Comparison of ENCODE assay signal across 8 cellular contexts in genomic region chr16:3101018-3101840, GRCh38.
DNase-seq lines count a peak whose midpoint lies in the region; ATAC-seq lines count a peak whose summit lies in the region.

No MANE protein-coding gene starts in this region.

- no peaks in the 10 kb centered on the region for H3K9me3 ChIP-seq in KOPT-K1 (ENCODE audit: insufficient read depth, low read length, poor library complexity, severe bottlenecking)

- H3K36me3 ChIP-seq in KOPT-K1 (ENCODE audit: insufficient read depth, low read length) = no peaks in the 10 kb centered on the region

- ATAC-seq in GM19455 (IDR thresholded peaks at IDR 0.05; ENCODE audit: unreplicated experiment) (no peak), GM19328 (IDR thresholded peaks at IDR 0.05; ENCODE audit: unreplicated experiment) (no peak)

- H3K27ac ChIP-seq in KOPT-K1 (ENCODE audit: low read depth, low read length, poor library complexity, severe bottlenecking) = peak overlapping the region; percentile 41

- DNase-seq in EL (peak; percentile 41), fibroblast of peridontal ligament (ENCODE audit: extremely low read depth) (peak; percentile 35), cortex of kidney (lab: John Stamatoyannopoulos, UW) (no peak)
- DNase-seq in activated CD4-positive, alpha-beta T cell treated with anti-CD3 and anti-CD28 coated beads for 48 hours = peak; percentile 65
- DNase-seq in stimulated activated CD4-positive, alpha-beta T cell treated with anti-CD3 and anti-CD28 coated beads, Interleukin-2, amount 100 ng/mL, for 4 hours (ENCODE audit: low read depth) = peak; percentile 29
